8 cellular contexts compared by ENCODE assay signal in genomic region chr13:25232937-25233515, GRCh38. TPM values are rescaled to one million over a fixed set of nuclear protein-coding genes. Genes with fewer than 3 reads are reported as not detected.
DNase-seq lines count a peak whose midpoint lies in the region; ATAC-seq and TF ChIP-seq lines count a peak whose summit lies in the region.

No MANE protein-coding gene starts in this region.

- intact Hi-C loops in activated CD8-positive, alpha-beta T cell treated with anti-CD3 and anti-CD28 coated beads for 36 hours (cut with micrococcal nuclease), result no loop called here

- ATAC-seq in activated CD8-positive, alpha-beta T cell treated with anti-CD3 and anti-CD28 coated beads for 36 hours, result no peak
- ATAC-seq in activated CD8-positive, alpha-beta T cell treated with anti-CD3 and anti-CD28 coated beads, Interleukin-2, amount 10 ng/mL, durations not matched to agents 7 days and 5 days, result no peak
- ATAC-seq in GM21717 (IDR thresholded peaks at IDR 0.05; ENCODE audit: unreplicated experiment), result no peak
- no peak for ATAC-seq in GM21723 (IDR thresholded peaks at IDR 0.05; ENCODE audit: unreplicated experiment)

- H3F3A ChIP-seq in SU-DHL-6 (ENCODE audit: insufficient read depth), result no peaks in the 10 kb centered on the region

- POLR2A ChIA-PET in activated CD8-positive, alpha-beta T cell treated with anti-CD3 and anti-CD28 coated beads for 36 hours (lab: Charles Lee), result interaction anchor here (0.7 kb wide), 1 partner anchor 56 kb away, joined by 3 read pairs; no protein-coding TSS in a partner anchor
- POLR2A ChIA-PET in activated CD8-positive, alpha-beta T cell treated with anti-CD3 and anti-CD28 coated beads, Interleukin-2, amount 10 ng/mL, durations not matched to agents 7 days and 5 days (lab: Charles Lee), result no interaction called here

- no peaks in the 10 kb centered on the region for H4K20me1 ChIP-seq in SU-DHL-6 (ENCODE audit: low read depth, low read length)

- no peak overlapping the region for H3K9ac ChIP-seq in SU-DHL-6 (ENCODE audit: low read length)

- H3K36me3 ChIP-seq in SU-DHL-6 (ENCODE audit: low read length), result no peaks in the 10 kb centered on the region
- H3K36me3 ChIP-seq in suprapubic skin, result no peaks in the 10 kb centered on the region

- no peaks in the 10 kb centered on the region for H3K36me3 Mint-ChIP-seq in activated CD8-positive, alpha-beta T cell treated with anti-CD3 and anti-CD28 coated beads for 36 hours (ENCODE audit: low read depth)
- H3K36me3 Mint-ChIP-seq in activated CD8-positive, alpha-beta T cell treated with anti-CD3 and anti-CD28 coated beads, Interleukin-2, amount 10 ng/mL, durations not matched to agents 7 days and 5 days (ENCODE audit: low read depth), result no peaks in the 10 kb centered on the region
- peaks cover 4% of the 10 kb centered on the region for H3K36me3 Mint-ChIP-seq in glutamatergic neuron (ENCODE audit: unreplicated experiment)

- no peak for TF ChIP-seq POLR2A in suprapubic skin (IDR thresholded peaks at IDR 0.05)

- no peaks in the 10 kb centered on the region for H3K27me3 ChIP-seq in SU-DHL-6 (ENCODE audit: low read length)
- H3K27me3 ChIP-seq in suprapubic skin, result peaks cover 6% of the 10 kb centered on the region

- H3K4me2 ChIP-seq in SU-DHL-6 (ENCODE audit: low read depth, low read length, poor library complexity, severe bottlenecking), result no peak overlapping the region

- H2AFZ ChIP-seq in SU-DHL-6 (ENCODE audit: low read depth, low read length, severe bottlenecking), result no peak overlapping the region

- no peaks in the 10 kb centered on the region for H3K4me1 Mint-ChIP-seq in activated CD8-positive, alpha-beta T cell treated with anti-CD3 and anti-CD28 coated beads for 36 hours (ENCODE audit: low read depth)
- H3K4me1 Mint-ChIP-seq in activated CD8-positive, alpha-beta T cell treated with anti-CD3 and anti-CD28 coated beads, Interleukin-2, amount 10 ng/mL, durations not matched to agents 7 days and 5 days (ENCODE audit: low read depth), result no peaks in the 10 kb centered on the region
- peaks cover 2% of the 10 kb centered on the region for H3K4me1 Mint-ChIP-seq in glutamatergic neuron (ENCODE audit: low read depth, unreplicated experiment)

- TF ChIP-seq CTCF in activated CD8-positive, alpha-beta T cell treated with anti-CD3 and anti-CD28 coated beads for 36 hours (IDR thresholded peaks at IDR 0.05), result peak; percentile 65
- TF ChIP-seq CTCF in LNCAP (IDR thresholded peaks at IDR 0.05) (peak; percentile 54; the same call in 1 of the 2 replicates), SU-DHL-6 (IDR thresholded peaks at IDR 0.05; ENCODE audit: insufficient read depth, low read length, poor library complexity, severe bottlenecking) (peak; percentile 37), glutamatergic neuron (IDR thresholded peaks at IDR 0.05; ENCODE audit: partially characterized antibody, unreplicated experiment) (peak; percentile 67), suprapubic skin (IDR thresholded peaks at IDR 0.05) (peak; percentile 14 to 39)

- CTCF ChIA-PET in activated CD8-positive, alpha-beta T cell treated with anti-CD3 and anti-CD28 coated beads for 36 hours (lab: Charles Lee), result interaction anchor here (0.7 to 2.0 kb wide), 14 partner anchors 10 to 143 kb away, joined by 3 to 12 read pairs (median 3); no protein-coding TSS in a partner anchor
- CTCF ChIA-PET in activated CD8-positive, alpha-beta T cell treated with anti-CD3 and anti-CD28 coated beads, Interleukin-2, amount 10 ng/mL, durations not matched to agents 7 days and 5 days (lab: Charles Lee), result interaction anchor here (0.5 to 2.1 kb wide), 7 partner anchors 20 to 142 kb away, joined by 3 to 17 read pairs (median 3); no protein-coding TSS in a partner anchor

- no peak overlapping the region for H3K27ac Mint-ChIP-seq in activated CD8-positive, alpha-beta T cell treated with anti-CD3 and anti-CD28 coated beads for 36 hours
- H3K27ac Mint-ChIP-seq in activated CD8-positive, alpha-beta T cell treated with anti-CD3 and anti-CD28 coated beads, Interleukin-2, amount 10 ng/mL, durations not matched to agents 7 days and 5 days, result no peak overlapping the region
- H3K27ac Mint-ChIP-seq in glutamatergic neuron (ENCODE audit: unreplicated experiment), result no peak overlapping the region

- no peak overlapping the region for H3K4me3 Mint-ChIP-seq in activated CD8-positive, alpha-beta T cell treated with anti-CD3 and anti-CD28 coated beads for 36 hours
- no peak overlapping the region for H3K4me3 Mint-ChIP-seq in activated CD8-positive, alpha-beta T cell treated with anti-CD3 and anti-CD28 coated beads, Interleukin-2, amount 10 ng/mL, durations not matched to agents 7 days and 5 days
- H3K4me3 Mint-ChIP-seq in glutamatergic neuron (ENCODE audit: unreplicated experiment), result no peak overlapping the region

- H3K9me3 ChIP-seq in SU-DHL-6 (ENCODE audit: insufficient read depth, low read length), result no peaks in the 10 kb centered on the region
- no peaks in the 10 kb centered on the region for H3K9me3 ChIP-seq in suprapubic skin

- no peak overlapping the region for H3K27ac ChIP-seq in SU-DHL-6 (ENCODE audit: low read depth, low read length)
- H3K27ac ChIP-seq in suprapubic skin, result no peak overlapping the region

- H3K9me3 Mint-ChIP-seq in activated CD8-positive, alpha-beta T cell treated with anti-CD3 and anti-CD28 coated beads for 36 hours, result no peaks in the 10 kb centered on the region
- no peaks in the 10 kb centered on the region for H3K9me3 Mint-ChIP-seq in activated CD8-positive, alpha-beta T cell treated with anti-CD3 and anti-CD28 coated beads, Interleukin-2, amount 10 ng/mL, durations not matched to agents 7 days and 5 days (ENCODE audit: insufficient read depth)
- peaks cover 2% of the 10 kb centered on the region for H3K9me3 Mint-ChIP-seq in glutamatergic neuron (ENCODE audit: unreplicated experiment)

- DNase-seq in activated CD8-positive, alpha-beta T cell treated with anti-CD3 and anti-CD28 coated beads for 36 hours, result no peak
- no peak for DNase-seq in activated CD8-positive, alpha-beta T cell treated with anti-CD3 and anti-CD28 coated beads, Interleukin-2, amount 10 ng/mL, durations not matched to agents 7 days and 5 days
- DNase-seq in glutamatergic neuron (no peak), suprapubic skin (ENCODE audit: low spot score in 2 of 2) (no peak)

- WGBS in suprapubic skin, result 32% methylated on average over 2 of the region's 2 CpGs

- H3K79me2 ChIP-seq in SU-DHL-6 (ENCODE audit: insufficient read depth, low read length), result no peaks in the 10 kb centered on the region

- H3K27me3 Mint-ChIP-seq in activated CD8-positive, alpha-beta T cell treated with anti-CD3 and anti-CD28 coated beads for 36 hours, result no peaks in the 10 kb centered on the region
- peaks cover 4% of the 10 kb centered on the region for H3K27me3 Mint-ChIP-seq in activated CD8-positive, alpha-beta T cell treated with anti-CD3 and anti-CD28 coated beads, Interleukin-2, amount 10 ng/mL, durations not matched to agents 7 days and 5 days (ENCODE audit: low read depth)
- peaks cover 3% of the 10 kb centered on the region for H3K27me3 Mint-ChIP-seq in glutamatergic neuron (ENCODE audit: unreplicated experiment)

- H3K4me3 ChIP-seq in SU-DHL-6 (ENCODE audit: insufficient read depth, low read length, poor library complexity, severe bottlenecking) (no peak overlapping the region), suprapubic skin (no peak overlapping the region)

- H3K4me1 ChIP-seq in suprapubic skin, result no peaks in the 10 kb centered on the region

- no peaks in the 10 kb centered on the region for H3K9me2 ChIP-seq in SU-DHL-6 (replicated peaks; ENCODE audit: insufficient read depth, low read length)

- TF ChIP-seq EP300 in suprapubic skin (IDR thresholded peaks at IDR 0.05), result no peak

RNA-seq across cellular contexts. Expression of gene MTMR6, which starts 54.3 kb away (rescaled TPM):
- 10 to 100 TPM; 10.7 to 11.3 TPM for total RNA-seq in activated CD8-positive, alpha-beta T cell treated with anti-CD3 and anti-CD28 coated beads for 36 hours
- 10 to 100 TPM; 18.4 to 20.0 TPM for total RNA-seq in activated CD8-positive, alpha-beta T cell treated with anti-CD3 and anti-CD28 coated beads, Interleukin-2, amount 10 ng/mL, durations not matched to agents 7 days and 5 days
- total RNA-seq in glutamatergic neuron (ENCODE audit: unreplicated experiment) (95.3 TPM), suprapubic skin (10 to 100 TPM; 11.0 to 14.3 (median 12.1) TPM)
